In genomic region chr6:41922154-41922553, GRCh38 we compare ENCODE assay signal across 8 cellular contexts. TPM values are rescaled to one million over a fixed set of nuclear protein-coding genes. Genes with fewer than 3 reads are reported as not detected.
DNase-seq lines count a peak whose midpoint lies in the region; ATAC-seq and TF ChIP-seq lines count a peak whose summit lies in the region.

No MANE protein-coding gene starts in this region.

- no peak for DNase-seq in cardiac muscle cell (ENCODE audit: low read depth in 1 of 2, low spot score in 1 of 2)
- no peak for DNase-seq in left cardiac atrium
- DNase-seq in astrocyte of the hippocampus (ENCODE audit: low read depth, low spot score) = peak; percentile 28
- DNase-seq in lower lobe of right lung = no peak
- no peak for DNase-seq in upper lobe of right lung
- DNase-seq in SHP77 (lab: John Stamatoyannopoulos, UW) = no peak
- DNase-seq in substantia nigra (lab: John Stamatoyannopoulos, UW) = no peak

- H3K4me1 ChIP-seq in cardiac muscle cell (ENCODE audit: low read depth) (peaks cover 13% of the 10 kb centered on the region), lower lobe of right lung (peaks cover 34% of the 10 kb centered on the region), upper lobe of right lung (peaks cover 29% of the 10 kb centered on the region)

- ATAC-seq in left cardiac atrium = no peak
- no peak for ATAC-seq in lower lobe of right lung
- ATAC-seq in upper lobe of right lung = no peak
- ATAC-seq in HG02759 (IDR thresholded peaks at IDR 0.05; ENCODE audit: unreplicated experiment) = no peak

- TF ChIP-seq CTCF in cardiac muscle cell (IDR thresholded peaks at IDR 0.05; ENCODE audit: low read depth, low read length) (no peak), lower lobe of right lung (IDR thresholded peaks at IDR 0.05) (no peak), upper lobe of right lung (IDR thresholded peaks at IDR 0.05) (no peak)

- H3K36me3 ChIP-seq in cardiac muscle cell (peaks cover 5% of the 10 kb centered on the region), lower lobe of right lung (peaks cover 10% of the 10 kb centered on the region), upper lobe of right lung (peaks cover 9% of the 10 kb centered on the region)

- no peaks in the 10 kb centered on the region for H3K9me3 ChIP-seq in cardiac muscle cell (ENCODE audit: low read depth)
- no peaks in the 10 kb centered on the region for H3K9me3 ChIP-seq in lower lobe of right lung
- no peaks in the 10 kb centered on the region for H3K9me3 ChIP-seq in upper lobe of right lung

- H3K27me3 ChIP-seq in cardiac muscle cell (no peaks in the 10 kb centered on the region), lower lobe of right lung (ENCODE audit: low read depth) (no peaks in the 10 kb centered on the region), upper lobe of right lung (no peaks in the 10 kb centered on the region)

- H3K4me3 ChIP-seq in cardiac muscle cell = peak overlapping the region; percentile 67
- H3K4me3 ChIP-seq in lower lobe of right lung = peak overlapping the region; percentile 73
- peak overlapping the region; percentile 95 for H3K4me3 ChIP-seq in upper lobe of right lung

- intact Hi-C loops in left cardiac atrium (cut with DNase I) = loop anchor here (5.0 to 10.0 kb wide), 2 partner anchors 135 to 137 kb away; partner anchors contain the start of genes TOMM6 (in 2 of the 2) and PRICKLE4 (in 1 of the 2)
- intact Hi-C loops in lower lobe of right lung (cut with DNase I) = no loop called here
- intact Hi-C loops in upper lobe of right lung (cut with DNase I) = no loop called here

- H3K27ac ChIP-seq in cardiac muscle cell (peak overlapping the region; percentile 97), lower lobe of right lung (peak overlapping the region; percentile 97), upper lobe of right lung (peak overlapping the region; percentile 98), substantia nigra (ENCODE audit: low read depth, low read length, poor library complexity, severe bottlenecking) (no peak overlapping the region)

RNA-seq across cellular contexts. Expression of gene BYSL, which starts 0.9 kb away (rescaled TPM):
- total RNA-seq in cardiac muscle cell (18.3 and 32.6 TPM in 2 replicates), left cardiac atrium (10 to 100 TPM in 1 of 2 donors, 1 to 10 TPM in 1; 8.7 to 16.5 TPM), lower lobe of right lung (8.9 TPM), upper lobe of right lung (11.6 TPM)
- 30.7 and 40.2 TPM in 2 replicates for polyA plus RNA-seq in cardiac muscle cell

RNA-seq across cellular contexts. Expression of gene MED20, which starts 1.2 kb away (rescaled TPM):
- total RNA-seq in cardiac muscle cell = 18.0 and 18.5 TPM in 2 replicates
- polyA plus RNA-seq in cardiac muscle cell = 28.1 and 30.2 TPM in 2 replicates
- 10 to 100 TPM; 14.8 to 15.7 TPM for total RNA-seq in left cardiac atrium
- 12.6 TPM for total RNA-seq in lower lobe of right lung
- total RNA-seq in upper lobe of right lung = 18.3 TPM

RNA-seq across cellular contexts. Expression of gene CCND3, which starts 19.5 kb away (rescaled TPM):
- total RNA-seq in cardiac muscle cell = 20.0 and 21.1 TPM in 2 replicates
- polyA plus RNA-seq in cardiac muscle cell = 23.9 and 43.1 TPM in 2 replicates
- 10 to 100 TPM; 60.1 to 62.4 TPM for total RNA-seq in left cardiac atrium
- total RNA-seq in lower lobe of right lung = 182 TPM
- 186 TPM for total RNA-seq in upper lobe of right lung

RNA-seq across cellular contexts. Expression of gene USP49, which starts 27.0 kb away (rescaled TPM):
- total RNA-seq in cardiac muscle cell (3.7 and 8.5 TPM in 2 replicates), left cardiac atrium (1 to 10 TPM; 1.6 to 1.7 TPM), lower lobe of right lung (3.9 TPM), upper lobe of right lung (2.7 TPM)
- 5.0 and 5.4 TPM in 2 replicates for polyA plus RNA-seq in cardiac muscle cell

Comparison
In these comparisons a context has a peak if more than half of its experiments do, and no peak if none do; other contexts are left out.
1. intact Hi-C loops: an anchor here in left cardiac atrium (5.0 to 10.0 kb wide); none called in lower lobe of right lung and upper lobe of right lung.